8 cellular contexts compared by ENCODE assay signal in the genomic region with DNA sequence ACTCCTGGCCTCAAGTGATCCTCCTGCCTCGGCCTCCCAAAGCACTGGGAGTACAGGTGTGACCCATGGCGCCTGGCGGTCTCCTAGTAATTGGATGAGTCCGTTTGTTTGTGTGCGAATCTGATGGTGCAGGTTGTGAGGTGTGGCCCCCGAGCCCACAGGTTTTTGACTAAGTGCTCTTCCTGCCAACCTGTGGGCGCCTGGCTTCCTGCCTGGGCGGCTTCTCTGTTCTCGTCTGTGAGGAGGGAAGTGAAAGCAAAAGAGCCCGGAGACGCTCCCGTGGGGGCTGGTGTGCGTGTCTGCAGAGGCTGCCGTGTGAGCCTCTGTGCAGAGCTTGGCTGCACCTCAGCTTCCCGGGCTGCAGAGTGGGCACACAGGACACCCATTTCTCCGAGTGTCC. TPM values are rescaled to one million over a fixed set of nuclear protein-coding genes. Genes with fewer than 3 reads are reported as not detected.
DNase-seq lines count a peak whose midpoint lies in the region; ATAC-seq, FAIRE-seq and TF ChIP-seq lines count a peak whose summit lies in the region.

No MANE protein-coding gene starts in this region.

- peak overlapping the region; percentile 38 for H3K9ac ChIP-seq in DND-41 (ENCODE audit: low read depth, low read length)

- H2AFZ ChIP-seq in DND-41 (ENCODE audit: low read depth, low read length), result no peak overlapping the region

- peaks cover 67% of the 10 kb centered on the region for H3K36me3 ChIP-seq in DND-41 (ENCODE audit: insufficient read depth, low read length)
- H3K36me3 ChIP-seq in heart right ventricle, result peaks cover 0 to 64% (median 0%) of the 10 kb centered on the region in 9 donors
- no peaks in the 10 kb centered on the region for H3K36me3 ChIP-seq in uterus

- H3K4me1 ChIP-seq in DND-41 (ENCODE audit: insufficient read depth, low read length) (peaks cover 42% of the 10 kb centered on the region), heart right ventricle (peaks cover 0 to 60% (median 0%) of the 10 kb centered on the region in 9 donors), uterus (peaks cover 0 to 3% of the 10 kb centered on the region in 2 donors)

- ATAC-seq in DND-41 (ENCODE audit: insufficient read depth, low read depth), result peak; percentile 90
- ATAC-seq in GM21737 (IDR thresholded peaks at IDR 0.05; ENCODE audit: unreplicated experiment), result peak; percentile 52
- peak in 6 of 8 donors; percentile 28 to 55 (median 45) for ATAC-seq in heart right ventricle

- WGBS in heart right ventricle, 2 donors, result 56 to 60% methylated on average over 16 of the region's 16 CpGs

- peaks cover 26% of the 10 kb centered on the region for H4K20me1 ChIP-seq in DND-41 (ENCODE audit: insufficient read depth, low read length)

- 0 out of 4 replicates have a peak overlapping the region, but pooled peaks of 1 of the 2 experiments have one; percentile 22 for H3K4me3 ChIP-seq in DND-41 (ENCODE audit: low read depth in 1 of 2, low read length in 2 of 2)
- H3K4me3 ChIP-seq in heart right ventricle, result peak overlapping the region in 1 of 10 donors; percentile 40
- no peak overlapping the region for H3K4me3 ChIP-seq in uterus

- H3K79me2 ChIP-seq in DND-41 (ENCODE audit: insufficient read depth, low read length), result peaks cover 17% of the 10 kb centered on the region

- H3K27ac ChIP-seq in DND-41 (ENCODE audit: low read length), result peak overlapping the region; percentile 73
- peak overlapping the region in 1 of 10 donors; percentile 75 for H3K27ac ChIP-seq in heart right ventricle
- H3K27ac ChIP-seq in uterus, result no peak overlapping the region

- no peak for FAIRE-seq in HTR-8/SVneo (lab: Jason Lieb, UNC)

- no peaks in the 10 kb centered on the region for H3K9me3 ChIP-seq in DND-41 (ENCODE audit: insufficient read depth, low read length, severe bottlenecking)
- H3K9me3 ChIP-seq in heart right ventricle, result no peaks in the 10 kb centered on the region
- no peaks in the 10 kb centered on the region for H3K9me3 ChIP-seq in uterus

- TF ChIP-seq CTCF in DND-41 (IDR thresholded peaks at IDR 0.05; ENCODE audit: borderline replicate concordance, extremely low read depth, low read length, poor library complexity, severe bottlenecking) (no peak), heart right ventricle (IDR thresholded peaks at IDR 0.05) (no peak), uterus (IDR thresholded peaks at IDR 0.05) (no peak)

- peak; percentile 92 for DNase-seq in DND-41
- DNase-seq in NCI-H2029 treated with DMSO at 0.1 percent for 48 hours (lab: John Stamatoyannopoulos, UW), result peak; percentile 73
- peak; percentile 89 for DNase-seq in activated T-cell treated with anti-CD3 and anti-CD28 coated beads for 24 hours (ENCODE audit: low read depth)
- DNase-seq in heart right ventricle, result peak; percentile 42 to 65
- DNase-seq in stimulated activated CD4-positive, alpha-beta T cell treated with anti-CD3 and anti-CD28 coated beads, TNF-alpha, amount 100 ng/mL, for 48 hours (ENCODE audit: low read depth in 3 of 3), result peak; percentile 78 to 91 (median 83)
- no peak for DNase-seq in HTR-8/SVneo (ENCODE audit: insufficient read length, low spot score)
- no peak for DNase-seq in uterus

- intact Hi-C loops in heart right ventricle (cut with DNase I), result no loop called here
- intact Hi-C loops in uterus (cut with DNase I; ENCODE audit: low total_unique reads), result no loop called here

- no peaks in the 10 kb centered on the region for H3K27me3 ChIP-seq in DND-41 (ENCODE audit: insufficient read depth, low read length, poor library complexity)
- peaks cover 0 to 12% (median 2%) of the 10 kb centered on the region in 7 donors for H3K27me3 ChIP-seq in heart right ventricle
- H3K27me3 ChIP-seq in uterus, result no peaks in the 10 kb centered on the region

- no peak for TF ChIP-seq POLR2A in uterus (IDR thresholded peaks at IDR 0.05)

- peak overlapping the region; percentile 52 for H3K4me2 ChIP-seq in DND-41 (ENCODE audit: insufficient read depth, low read length)

RNA-seq across cellular contexts. Expression of a gene that starts 10.0 kb away (rescaled TPM):
- 10 to 100 TPM in 1 of 10 donors, 1 to 10 TPM in 9; 1.9 to 27.4 (median 4.1) TPM for total RNA-seq in heart right ventricle
- polyA plus RNA-seq in heart right ventricle, result 1 to 10 TPM; 4.4 to 8.6 TPM
- 100 to 1,000 TPM in 1 of 4 donors, 1 to 10 TPM in 3; 4.1 to 154 (median 8.6) TPM for total RNA-seq in uterus

RNA-seq across cellular contexts. Expression of a gene that starts 18.2 kb away (rescaled TPM):
- total RNA-seq in heart right ventricle, result 100 to 1,000 TPM; 111 to 215 (median 134) TPM
- 100 to 1,000 TPM; 116 to 212 TPM for polyA plus RNA-seq in heart right ventricle
- 100 to 1,000 TPM in 1 of 4 donors, 10 to 100 TPM in 3; 13.6 to 112 (median 59.8) TPM for total RNA-seq in uterus

RNA-seq across cellular contexts. Expression of a gene that starts 26.8 kb away (rescaled TPM):
- total RNA-seq in heart right ventricle (100 to 1,000 TPM; 244 to 405 (median 299) TPM), uterus (100 to 1,000 TPM in 3 of 4 donors, 10 to 100 TPM in 1; 68.2 to 357 (median 163) TPM)
- 100 to 1,000 TPM; 461 to 487 TPM for polyA plus RNA-seq in heart right ventricle

RNA-seq across cellular contexts. Expression of a gene that starts 37.0 kb away (rescaled TPM):
- 10 to 100 TPM in 1 of 10 donors, 1 to 10 TPM in 9; 4.3 to 18.1 (median 5.6) TPM for total RNA-seq in heart right ventricle
- polyA plus RNA-seq in heart right ventricle, result 10 to 100 TPM in 1 of 2 donors, 1 to 10 TPM in 1; 2.7 to 23.4 TPM
- 10 to 100 TPM in 1 of 4 donors, 1 to 10 TPM in 2, under 1 TPM in 1; 0.59 to 10.4 (median 2.7) TPM for total RNA-seq in uterus

RNA-seq across cellular contexts. Expression of a gene that starts 50.5 kb away (rescaled TPM):
- 100 to 1,000 TPM in 2 of 10 donors, 10 to 100 TPM in 8; 33.0 to 117 (median 63.5) TPM for total RNA-seq in heart right ventricle
- polyA plus RNA-seq in heart right ventricle, result 10 to 100 TPM; 49.0 to 61.2 TPM
- 100 to 1,000 TPM in 2 of 4 donors, 10 to 100 TPM in 2; 14.3 to 186 (median 88.5) TPM for total RNA-seq in uterus

Comparison
In these comparisons a context has a peak if more than half of its experiments do, and no peak if none do; other contexts are left out.
1. DNase-seq: peak in DND-41 (single experiment), NCI-H2029 treated with DMSO at 0.1 percent for 48 hours (single experiment), activated T-cell treated with anti-CD3 and anti-CD28 coated beads for 24 hours (single experiment), heart right ventricle (2 of 2) and stimulated activated CD4-positive, alpha-beta T cell treated with anti-CD3 and anti-CD28 coated beads, TNF-alpha, amount 100 ng/mL, for 48 hours (3 of 3); none in HTR-8/SVneo (single experiment) and uterus (0 of 2).
2. Peak in every context shown above with its lines, with median percentiles within 50 percentile points of each other: ATAC-seq.